ENCODE assay signal across 12 cellular contexts in the genomic region with DNA sequence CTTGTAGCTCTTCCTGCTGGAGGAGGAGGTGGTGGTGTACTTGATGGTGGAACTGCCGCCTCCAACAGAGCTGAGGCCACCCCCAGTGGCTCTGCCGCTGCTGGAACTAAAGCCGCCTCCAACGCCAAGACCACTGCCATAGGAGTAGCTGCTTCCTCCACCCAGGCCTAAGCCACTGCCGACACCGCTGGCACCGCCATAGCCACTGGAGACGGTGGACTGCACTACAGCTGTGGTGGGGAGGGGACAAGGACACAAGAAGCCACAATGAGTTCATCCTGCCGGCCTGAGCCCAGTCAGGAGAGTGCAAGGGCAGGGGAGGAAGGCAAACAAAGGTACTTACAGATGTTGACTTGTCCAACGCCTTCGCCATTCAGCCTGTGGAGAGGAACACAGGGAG. TPM values are rescaled to one million over a fixed set of nuclear protein-coding genes. Genes with fewer than 3 reads are reported as not detected.
"Had no signal": no experiment of that assay in that cellular context is flagged by ENCODE, and none has a peak within 500 bp of the region (broad histone marks: within the 10 kb centered on the region; RNA-seq: fewer than 3 reads in every experiment).

No MANE protein-coding gene starts in this region.

RNA-seq across cellular contexts. Expression of a gene that starts 4.8 kb away (rescaled TPM):
- total RNA-seq: NCI-H460, OCI-LY7, Peyer's patch, Right ventricle myocardium inferior, Right ventricle myocardium superior, RPMI7951, SJCRH30, SJSA1, SK-MEL-5 had no signal
- polyA plus RNA-seq: SK-N-SH had no signal

RNA-seq across cellular contexts. Expression of a gene that starts 13.0 kb away (rescaled TPM):
- total RNA-seq: NCI-H460, OCI-LY7, PC-9, Peyer's patch, Right ventricle myocardium inferior, Right ventricle myocardium superior, RPMI7951, SJCRH30, SJSA1, SK-MEL-5 had no signal
- polyA plus RNA-seq: SK-N-SH had no signal

RNA-seq across cellular contexts. Expression of a gene that starts 26.4 kb away (rescaled TPM):
- total RNA-seq: NCI-H460, OCI-LY7, PC-3, PC-9, Right ventricle myocardium inferior, Right ventricle myocardium superior, RPMI7951, SJCRH30, SJSA1, SK-MEL-5 had no signal
- polyA plus RNA-seq: SK-N-SH had no signal

RNA-seq across cellular contexts. Expression of a gene that starts 41.1 kb away (rescaled TPM):
- total RNA-seq: NCI-H460, OCI-LY7, PC-9, Peyer's patch, Right ventricle myocardium inferior, Right ventricle myocardium superior, RPMI7951, SJCRH30, SJSA1, SK-MEL-5 had no signal
- polyA plus RNA-seq: SK-N-SH had no signal

RNA-seq across cellular contexts. Expression of a gene that starts 45.9 kb away (rescaled TPM):
- total RNA-seq: NCI-H460, Right ventricle myocardium superior, RPMI7951, SJCRH30, SJSA1, SK-MEL-5 had no signal
- polyA plus RNA-seq: SK-N-SH had no signal
